11 cellular contexts compared by ENCODE assay signal in genomic region chr10:22599048-22599561, GRCh38.
DNase-seq lines count a peak whose midpoint lies in the region; ATAC-seq and TF ChIP-seq lines count a peak whose summit lies in the region.
"Had no signal": no experiment of that assay in that cellular context is flagged by ENCODE, and none has a peak within 500 bp of the region (broad histone marks: within the 10 kb centered on the region; RNA-seq: fewer than 3 reads in every experiment).

No MANE protein-coding gene starts in this region.

- no peaks in the 10 kb centered on the region for H4K20me1 ChIP-seq in PC-9 (ENCODE audit: insufficient read depth)

- intact Hi-C loops in activated naive CD4-positive, alpha-beta T cell treated with anti-CD3 and anti-CD28 coated beads for 36 hours (cut with micrococcal nuclease) = loop anchor here (1.0 to 2.0 kb wide), 3 partner anchors 24 to 84 kb away; no protein-coding TSS in a partner anchor
- intact Hi-C loops in PC-9 (cut with micrococcal nuclease; ENCODE audit: unreplicated experiment) = loop anchor here (2.0 kb wide), 1 partner anchor 84 kb away; no protein-coding TSS in a partner anchor

- POLR2A ChIA-PET in PC-9 (lab: Charles Lee; ENCODE audit: unreplicated experiment) = interaction anchor here (0.6 kb wide), 1 partner anchor 1515 kb away, joined by 3 read pairs; no protein-coding TSS in a partner anchor

- H3K4me3 Mint-ChIP-seq in activated naive CD4-positive, alpha-beta T cell treated with anti-CD3 and anti-CD28 coated beads for 36 hours = no peak overlapping the region

- H3K9me3 Mint-ChIP-seq in activated naive CD4-positive, alpha-beta T cell treated with anti-CD3 and anti-CD28 coated beads for 36 hours = no peaks in the 10 kb centered on the region

- H3K9me2 ChIP-seq in PC-9 (ENCODE audit: insufficient read depth) = no peaks in the 10 kb centered on the region

- H3K9me3 ChIP-seq in PC-9 (ENCODE audit: insufficient read depth, low read depth) = no peaks in the 10 kb centered on the region

- H3K4me3 ChIP-seq in PC-9 = no peak overlapping the region
- H3K4me3 ChIP-seq in epithelial cell of proximal tubule (ENCODE audit: low read depth, low read length) = no peak overlapping the region

- H3K27ac ChIP-seq in PC-9 (peak overlapping the region; percentile 71), temporal lobe (ENCODE audit: low read depth, low read length) (peak overlapping the region; percentile 28)

- H3K27ac Mint-ChIP-seq in activated naive CD4-positive, alpha-beta T cell treated with anti-CD3 and anti-CD28 coated beads for 36 hours = peak overlapping the region; percentile 9

- no peak for DNase-seq in activated naive CD4-positive, alpha-beta T cell treated with anti-CD3 and anti-CD28 coated beads for 36 hours
- no peak for DNase-seq in activated naive CD4-positive, alpha-beta T cell treated with Interleukin-2 at 50 U/mL for 16 hours
- DNase-seq in PC-9 = peak; percentile 17 to 75
- peak; percentile 67 for DNase-seq in epithelial cell of proximal tubule (ENCODE audit: low read depth)
- DNase-seq in NCI-H2029 treated with DMSO at 0.1 percent for 48 hours (lab: John Stamatoyannopoulos, UW) = no peak
- DNase-seq: DMS79 treated with DMSO at 0.1 percent for 48 hours, hippocampal formation, T-helper 9 cell had no signal

- H3K36me3 Mint-ChIP-seq in activated naive CD4-positive, alpha-beta T cell treated with anti-CD3 and anti-CD28 coated beads for 36 hours (ENCODE audit: low read depth) = peaks cover 17% of the 10 kb centered on the region

- H2AFZ ChIP-seq in PC-9 = no peak overlapping the region

- BruUV-seq in PC-9 (replicated peaks; lab: Mats Ljungman, UMichigan) = no TSS peak

- ATAC-seq in GM18870 (IDR thresholded peaks at IDR 0.05; ENCODE audit: unreplicated experiment) (no peak), GM19035 (IDR thresholded peaks at IDR 0.05; ENCODE audit: unreplicated experiment) (no peak)

- peaks cover 8% of the 10 kb centered on the region; the same call in 1 of the 2 replicates for H3F3A ChIP-seq in PC-9 (ENCODE audit: insufficient read depth, low read depth)

- peaks cover 62% of the 10 kb centered on the region for H3K4me1 Mint-ChIP-seq in activated naive CD4-positive, alpha-beta T cell treated with anti-CD3 and anti-CD28 coated beads for 36 hours (ENCODE audit: low read depth)

- peak overlapping the region; percentile 66 for H3K4me2 ChIP-seq in PC-9

- CTCF ChIA-PET in activated naive CD4-positive, alpha-beta T cell treated with anti-CD3 and anti-CD28 coated beads for 36 hours (lab: Charles Lee) = interaction anchor here (0.6 to 1.0 kb wide), 3 partner anchors 14 to 90 kb away, joined by 3 to 7 read pairs (median 4); no protein-coding TSS in a partner anchor
- CTCF ChIA-PET in PC-9 (lab: Charles Lee) = no interaction called here

- no peaks in the 10 kb centered on the region for H3K79me2 ChIP-seq in PC-9 (ENCODE audit: low read depth)

- no peaks in the 10 kb centered on the region for H3K36me3 ChIP-seq in PC-9 (ENCODE audit: low read depth)

- TF ChIP-seq CTCF in PC-9 (conservative IDR thresholded peaks at IDR 0.05) = no peak
- no peak for TF ChIP-seq CTCF in epithelial cell of proximal tubule (conservative IDR thresholded peaks at IDR 0.05; ENCODE audit: low read depth, low read length)

- H3K27me3 Mint-ChIP-seq in activated naive CD4-positive, alpha-beta T cell treated with anti-CD3 and anti-CD28 coated beads for 36 hours (ENCODE audit: low read depth) = no peaks in the 10 kb centered on the region

- H3K4me1 ChIP-seq in PC-9 (replicated peaks; ENCODE audit: insufficient read depth) = peaks cover 19% of the 10 kb centered on the region

- H3K27me3 ChIP-seq in PC-9 (ENCODE audit: insufficient read depth, low read depth) = no peaks in the 10 kb centered on the region

Comparison
In these comparisons a context has a peak if more than half of its experiments do, and no peak if none do; other contexts are left out.
1. DNase-seq: peak in PC-9 (2 of 2) and epithelial cell of proximal tubule (single experiment); none in activated naive CD4-positive, alpha-beta T cell treated with anti-CD3 and anti-CD28 coated beads for 36 hours (single experiment), activated naive CD4-positive, alpha-beta T cell treated with Interleukin-2 at 50 U/mL for 16 hours (single experiment) and NCI-H2029 treated with DMSO at 0.1 percent for 48 hours (single experiment).